25 cellular contexts compared by ENCODE assay signal in the genomic region with DNA sequence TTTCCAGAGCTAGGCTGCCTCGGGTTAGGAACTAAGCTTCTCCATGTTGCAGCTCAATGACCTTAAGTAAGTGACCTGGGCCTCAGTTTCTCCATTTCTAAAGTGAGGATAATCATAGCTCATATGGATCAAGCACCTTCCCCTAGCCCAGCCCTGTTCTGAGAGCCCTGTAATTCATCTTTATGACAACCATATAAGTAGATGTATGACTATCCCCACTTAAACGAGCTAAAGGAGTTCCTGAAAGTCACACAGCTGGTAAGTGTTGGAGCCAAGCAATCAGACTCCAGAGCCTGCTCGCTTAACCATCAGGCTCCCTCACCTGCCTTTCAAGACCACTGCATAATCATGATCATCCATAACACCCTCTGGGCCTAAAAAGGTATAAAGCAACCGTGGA.
"Had no signal": no experiment of that assay in that cellular context is flagged by ENCODE, and none has a peak within 500 bp of the region (broad histone marks: within the 10 kb centered on the region; RNA-seq: fewer than 3 reads in every experiment).

No MANE protein-coding gene starts in this region.

- H3K4me3 ChIP-seq: coronary artery, dorsolateral prefrontal cortex had no signal

- H3K27me3 ChIP-seq: brain microvascular endothelial cell had no signal

- H3K36me3 ChIP-seq: brain microvascular endothelial cell had no signal

- ATAC-seq: activated CD4-positive, alpha-beta T cell treated with anti-CD3 and anti-CD28 coated beads for 36 hours; activated naive CD4-positive, alpha-beta T cell treated with anti-CD3 and anti-CD28 coated beads, Interleukin-2, amount 50 U/mL, for 72 hours; activated T-cell treated with anti-CD3 and anti-CD28 coated beads, Interleukin-2, amount 50 U/mL, for 72 hours; esophagus mucosa; T-helper 17 cell had no signal

- DNase-seq: activated CD4-positive, alpha-beta memory T cell treated with anti-CD3 and anti-CD28 coated beads for 36 hours; activated CD4-positive, alpha-beta T cell treated with anti-CD3 and anti-CD28 coated beads for 36 hours; activated CD4-positive, alpha-beta T cell treated with anti-CD3 and anti-CD28 coated beads, Interleukin-2, amount 10 ng/mL, durations not matched to agents 24 days and 14 days; activated CD4-positive, CD25-positive, alpha-beta regulatory T cell; activated CD4-positive, CD25-positive, alpha-beta regulatory T cell treated with anti-CD3 and anti-CD28 coated beads, Interleukin-2, amount 50 U/mL, for 72 hours; activated CD8-positive, alpha-beta memory T cell treated with anti-CD3 and anti-CD28 coated beads, Interleukin-2, amount 50 U/mL, for 48 hours; activated gamma-delta T cell; activated naive CD4-positive, alpha-beta T cell; activated naive CD4-positive, alpha-beta T cell treated with anti-CD3 and anti-CD28 coated beads, Interleukin-2, amount 10 ng/mL, durations not matched to agents 7 days and 5 days; activated naive CD8-positive, alpha-beta T cell treated with anti-CD3 and anti-CD28 coated beads, Interleukin-2, amount 10 ng/mL, durations not matched to agents 7 days and 5 days; activated T-cell treated with anti-CD3 and anti-CD28 coated beads for 4 hours; activated T-cell treated with anti-CD3 and anti-CD28 coated beads, Interleukin-2, amount 50 U/mL, for 24 hours; activated T-cell treated with anti-CD3 and anti-CD28 coated beads, Interleukin-2, amount 50 U/mL, for 72 hours; amniotic stem cell; anterior cingulate cortex; brain microvascular endothelial cell; dorsolateral prefrontal cortex; effector memory CD4-positive, alpha-beta T cell; endodermal cell; T-helper 1 cell; T-helper 17 cell; T1000 had no signal

- H3K27ac ChIP-seq: brain microvascular endothelial cell, coronary artery, dorsolateral prefrontal cortex had no signal
